Comparison of ENCODE assay signal across 8 cellular contexts in genomic region chr14:50342211-50343080, GRCh38. TPM values are rescaled to one million over a fixed set of nuclear protein-coding genes. Genes with fewer than 3 reads are reported as not detected.
DNase-seq lines count a peak whose midpoint lies in the region; ATAC-seq and TF ChIP-seq lines count a peak whose summit lies in the region.

No MANE protein-coding gene starts in this region.

- no peak overlapping the region for H4K8ac ChIP-seq in neuronal stem cell (ENCODE audit: low read depth, low read length)

- no peak overlapping the region for H3K18ac ChIP-seq in neuronal stem cell (ENCODE audit: low read length)

- no peak overlapping the region for H3K9ac ChIP-seq in neuronal stem cell (ENCODE audit: low read depth, low read length, poor library complexity)

- no peak overlapping the region for H3K4me3 Mint-ChIP-seq in CD8-positive, alpha-beta T cell
- no peak overlapping the region; the same call in 2 of the 3 replicates for H3K4me3 Mint-ChIP-seq in GM23338
- no peak overlapping the region for H3K4me3 Mint-ChIP-seq in activated T-cell treated with anti-CD3 and anti-CD28 coated beads, Interleukin-2, amount 50 U/mL, for 4 hours

- CTCF ChIA-PET in CD8-positive, alpha-beta T cell (lab: Charles Lee): interaction anchor here (0.6 to 1.5 kb wide), 6 partner anchors 15 to 195 kb away, joined by 3 to 5 read pairs (median 4); no protein-coding TSS in a partner anchor

- H2AK5ac ChIP-seq in neuronal stem cell (ENCODE audit: low read depth, low read length): no peak overlapping the region

- no peak overlapping the region for H2AFZ ChIP-seq in GM23338
- peak overlapping the region; percentile 75 for H2AFZ ChIP-seq in neuronal stem cell (ENCODE audit: low read length)

- H3K14ac ChIP-seq in neuronal stem cell (ENCODE audit: low read length): no peak overlapping the region

- no peak overlapping the region for H3K4ac ChIP-seq in neuronal stem cell (ENCODE audit: low read length)

- no peak overlapping the region for H3K4me3 ChIP-seq in CD8-positive, alpha-beta T cell (ENCODE audit: low read depth, low read length)
- H3K4me3 ChIP-seq in GM23338 (no peak overlapping the region), neuronal stem cell (ENCODE audit: low read length in 2 of 2) (no peak overlapping the region)

- H3K4me2 ChIP-seq in GM23338 (no peak overlapping the region), neuronal stem cell (ENCODE audit: insufficient read depth, low read length, poor library complexity, severe bottlenecking) (no peak overlapping the region)

- H2BK15ac ChIP-seq in neuronal stem cell (ENCODE audit: low read length): no peak overlapping the region

- ATAC-seq in CD8-positive, alpha-beta T cell: peak; percentile 68
- ATAC-seq in GM23338 (peak; percentile 85), HG03025 (IDR thresholded peaks at IDR 0.05; ENCODE audit: low FRiP score, unreplicated experiment) (no peak), HG02588 (IDR thresholded peaks at IDR 0.05; ENCODE audit: unreplicated experiment) (no peak)
- ATAC-seq in activated T-cell treated with anti-CD3 and anti-CD28 coated beads, Interleukin-2, amount 50 U/mL, for 4 hours: no peak

- no peak overlapping the region for H3K23ac ChIP-seq in neuronal stem cell (ENCODE audit: low read depth, low read length, poor library complexity)

- no peaks in the 10 kb centered on the region for H3K36me3 ChIP-seq in CD8-positive, alpha-beta T cell (ENCODE audit: insufficient read depth, low read length)
- no peaks in the 10 kb centered on the region for H3K36me3 ChIP-seq in GM23338 (ENCODE audit: insufficient read depth)
- no peaks in the 10 kb centered on the region for H3K36me3 ChIP-seq in neuronal stem cell (replicated peaks in 1 of 2; ENCODE audit: control insufficient read depth in 2 of 2, insufficient read depth in 2 of 2, low read length in 2 of 2)

- no peak overlapping the region for H2BK5ac ChIP-seq in neuronal stem cell (ENCODE audit: low read length)

- H3K27me3 Mint-ChIP-seq in CD8-positive, alpha-beta T cell (ENCODE audit: low read depth): no peaks in the 10 kb centered on the region
- no peaks in the 10 kb centered on the region for H3K27me3 Mint-ChIP-seq in GM23338 (ENCODE audit: insufficient read depth, low read depth, poor library complexity)
- no peaks in the 10 kb centered on the region for H3K27me3 Mint-ChIP-seq in activated T-cell treated with anti-CD3 and anti-CD28 coated beads, Interleukin-2, amount 50 U/mL, for 4 hours (ENCODE audit: low read depth)

- no peaks in the 10 kb centered on the region for H3K4me1 ChIP-seq in CD8-positive, alpha-beta T cell (ENCODE audit: insufficient read depth, low read length)
- H3K4me1 ChIP-seq in GM23338 (ENCODE audit: insufficient read depth): no peaks in the 10 kb centered on the region; the same call in none of the 2 replicates
- peaks cover 2 to 11% of the 10 kb centered on the region in 2 donors for H3K4me1 ChIP-seq in neuronal stem cell (ENCODE audit: control insufficient read depth in 2 of 2, insufficient read depth in 1 of 2, low read depth in 1 of 2, low read length in 2 of 2)

- H3K9me2 ChIP-seq in GM23338 (ENCODE audit: insufficient read depth): no peaks in the 10 kb centered on the region

- no peaks in the 10 kb centered on the region for H4K20me1 ChIP-seq in GM23338 (replicated peaks; ENCODE audit: insufficient read depth)

- H3K79me1 ChIP-seq in neuronal stem cell (ENCODE audit: low read depth, low read length): no peaks in the 10 kb centered on the region

- TF ChIP-seq CTCF in CD8-positive, alpha-beta T cell (IDR thresholded peaks at IDR 0.05): no peak
- TF ChIP-seq CTCF in GM23338 (conservative IDR thresholded peaks at IDR 0.05; ENCODE audit: low read depth in 2 of 2): peak; percentile 26 to 70; a peak in 3 of 4 replicates

- H3K27ac Mint-ChIP-seq in CD8-positive, alpha-beta T cell: no peak overlapping the region
- peak overlapping the region; percentile 7; the same call in 1 of the 2 replicates for H3K27ac Mint-ChIP-seq in GM23338

- no peaks in the 10 kb centered on the region for H3K9me3 Mint-ChIP-seq in CD8-positive, alpha-beta T cell
- no peaks in the 10 kb centered on the region for H3K9me3 Mint-ChIP-seq in GM23338
- H3K9me3 Mint-ChIP-seq in activated T-cell treated with anti-CD3 and anti-CD28 coated beads, Interleukin-2, amount 50 U/mL, for 4 hours: no peaks in the 10 kb centered on the region

- no peaks in the 10 kb centered on the region for H3F3A ChIP-seq in GM23338 (replicated peaks; ENCODE audit: low read depth)

- H3K36me3 Mint-ChIP-seq in CD8-positive, alpha-beta T cell: peaks cover 27% of the 10 kb centered on the region
- no peaks in the 10 kb centered on the region for H3K36me3 Mint-ChIP-seq in GM23338 (ENCODE audit: low read depth)
- peaks cover 16% of the 10 kb centered on the region for H3K36me3 Mint-ChIP-seq in activated T-cell treated with anti-CD3 and anti-CD28 coated beads, Interleukin-2, amount 50 U/mL, for 4 hours (ENCODE audit: insufficient read depth)

- H3K27me3 ChIP-seq in CD8-positive, alpha-beta T cell (ENCODE audit: insufficient read depth, low read length): no peaks in the 10 kb centered on the region
- H3K27me3 ChIP-seq in GM23338 (ENCODE audit: insufficient read depth): no peaks in the 10 kb centered on the region
- no peaks in the 10 kb centered on the region for H3K27me3 ChIP-seq in neuronal stem cell (ENCODE audit: control insufficient read depth in 3 of 3, insufficient read depth in 3 of 3, low read depth in 1 of 3, low read length in 3 of 3)

- no peak overlapping the region for H3K27ac ChIP-seq in CD8-positive, alpha-beta T cell (ENCODE audit: low read depth, low read length)
- H3K27ac ChIP-seq in GM23338 (ENCODE audit: low read depth) (no peak overlapping the region; the same call in 1 of the 2 replicates), neuronal stem cell (replicated peaks; ENCODE audit: low read length) (no peak overlapping the region)

- peaks cover 11% of the 10 kb centered on the region for H3K4me1 Mint-ChIP-seq in CD8-positive, alpha-beta T cell (ENCODE audit: low read depth)
- H3K4me1 Mint-ChIP-seq in GM23338: peaks cover 26% of the 10 kb centered on the region
- H3K4me1 Mint-ChIP-seq in activated T-cell treated with anti-CD3 and anti-CD28 coated beads, Interleukin-2, amount 50 U/mL, for 4 hours (ENCODE audit: low read depth): peaks cover 24% of the 10 kb centered on the region

- peak in 5 of 7 experiments; percentile 5 to 64 (median 45) for DNase-seq in CD8-positive, alpha-beta T cell
- peak; percentile 68 for DNase-seq in GM23338 (ENCODE audit: low spot score)
- DNase-seq in NCI-H2227 (lab: John Stamatoyannopoulos, UW; ENCODE audit: unreplicated experiment): peak; percentile 6
- peak; percentile 26 for DNase-seq in activated T-cell treated with anti-CD3 and anti-CD28 coated beads, Interleukin-2, amount 50 U/mL, for 4 hours
- peak; percentile 48 for DNase-seq in foreskin melanocyte
- no peak for DNase-seq in neuronal stem cell (ENCODE audit: low spot score)

- no peaks in the 10 kb centered on the region for H3K9me3 ChIP-seq in CD8-positive, alpha-beta T cell (ENCODE audit: low read length)
- no peaks in the 10 kb centered on the region for H3K9me3 ChIP-seq in neuronal stem cell (replicated peaks in 1 of 2; ENCODE audit: control insufficient read depth in 2 of 2, insufficient read depth in 1 of 2, low read depth in 1 of 2, low read length in 2 of 2)

- intact Hi-C loops in CD8-positive, alpha-beta T cell (cut with DNase I, micrococcal nuclease): loop anchor here in 1 of 2 experiments (1.0 kb wide), 1 partner anchor 190 kb away; the partner anchor contains the start of gene MAP4K5

- WGBS in neuronal stem cell (ENCODE audit: extremely low coverage in 2 of 2, insufficient read length in 2 of 2, insufficient replicate concordance in 1 of 2), 2 donors: no CpG with 5 or more reads among the region's 8 CpGs

- H4K91ac ChIP-seq in neuronal stem cell (ENCODE audit: low read depth, low read length, poor library complexity): no peak overlapping the region

- no peaks in the 10 kb centered on the region for H3K79me2 ChIP-seq in GM23338 (replicated peaks; ENCODE audit: insufficient read depth)

- H2BK120ac ChIP-seq in neuronal stem cell (ENCODE audit: low read depth, low read length): no peak overlapping the region

- POLR2A ChIA-PET in CD8-positive, alpha-beta T cell (lab: Charles Lee): no interaction called here

- H2BK12ac ChIP-seq in neuronal stem cell (ENCODE audit: low read length): no peak overlapping the region

TF ChIP-seq in GM23338, 12 proteins besides CTCF, POLR2A, EP300 and RAD21 (continues in another document):
- TF ChIP-seq STAT1 (IDR thresholded peaks at IDR 0.05; ENCODE audit: unreplicated experiment) (no peak), ZNF331 (CRISPR knock-in tag; IDR thresholded peaks at IDR 0.05; ENCODE audit: low read depth) (no peak)

RNA-seq across cellular contexts. Expression of gene DMAC2L, which starts 30.3 kb away (rescaled TPM):
- 10 to 100 TPM; 16.6 to 17.8 TPM for total RNA-seq in CD8-positive, alpha-beta T cell
- total RNA-seq in GM23338 (2014; rRNA removed; shearing (Covaris generic)): 9.5 and 22.5 TPM in 2 replicates
- 30.8 and 33.8 TPM in 2 replicates for polyA plus RNA-seq in GM23338 (2016; fragmentation: Nextera tagmentation; extraction: Ambion mirVana)
- total RNA-seq in activated T-cell treated with anti-CD3 and anti-CD28 coated beads, Interleukin-2, amount 50 U/mL, for 4 hours: 10 to 100 TPM; 10.8 to 20.0 (median 17.1) TPM
- 11.3 TPM for polyA plus RNA-seq in neuronal stem cell (2013, experiment 1 of 2)
- 10.7 TPM for polyA plus RNA-seq in neuronal stem cell (2013, experiment 2 of 2)

RNA-seq across cellular contexts. Expression of gene L2HGDH, which starts 30.4 kb away (rescaled TPM):
- total RNA-seq in CD8-positive, alpha-beta T cell: 1 to 10 TPM; 2.6 to 3.0 TPM
- 22.0 and 28.5 TPM in 2 replicates for total RNA-seq in GM23338 (2014; rRNA removed; shearing (Covaris generic))
- 12.3 and 13.5 TPM in 2 replicates for polyA plus RNA-seq in GM23338 (2016; fragmentation: Nextera tagmentation; extraction: Ambion mirVana)
- total RNA-seq in activated T-cell treated with anti-CD3 and anti-CD28 coated beads, Interleukin-2, amount 50 U/mL, for 4 hours: 10 to 100 TPM in 2 of 3 donors, 1 to 10 TPM in 1; 9.5 to 13.3 (median 12.7) TPM
- polyA plus RNA-seq in neuronal stem cell (2013, experiment 1 of 2): 6.7 TPM
- polyA plus RNA-seq in neuronal stem cell (2013, experiment 2 of 2): 6.9 TPM

RNA-seq across cellular contexts. Expression of gene CDKL1, which starts 54.2 kb away (rescaled TPM):
- 1 to 10 TPM; 1.2 to 1.5 TPM for total RNA-seq in CD8-positive, alpha-beta T cell
- 0.19 and 0.52 TPM in 2 replicates for total RNA-seq in GM23338 (2014; rRNA removed; shearing (Covaris generic))
- polyA plus RNA-seq in GM23338 (2016; fragmentation: Nextera tagmentation; extraction: Ambion mirVana): 0.52 and 0.56 TPM in 2 replicates
- total RNA-seq in activated T-cell treated with anti-CD3 and anti-CD28 coated beads, Interleukin-2, amount 50 U/mL, for 4 hours: 1 to 10 TPM; 4.7 to 7.4 (median 7.2) TPM
- polyA plus RNA-seq in neuronal stem cell (2013, experiment 1 of 2): 1.5 TPM
- 3.0 TPM for polyA plus RNA-seq in neuronal stem cell (2013, experiment 2 of 2)

Comparison
In these comparisons a context has a peak if more than half of its experiments do, and no peak if none do; other contexts are left out.
1. ATAC-seq: peak in CD8-positive, alpha-beta T cell (single experiment) and GM23338 (single experiment); none in activated T-cell treated with anti-CD3 and anti-CD28 coated beads, Interleukin-2, amount 50 U/mL, for 4 hours (0 of 2), HG03025 (single experiment) and HG02588 (single experiment).